ENCODE assay signal across 14 cellular contexts in genomic region chr7:50685445-50686070, GRCh38.
A peak's percentile ranks its signal among the peaks of the same experiment; 100 is the strongest.
DNase-seq lines count a peak whose midpoint lies in the region; ATAC-seq lines count a peak whose summit lies in the region.
"Had no signal": no experiment of that assay in that cellular context is flagged by ENCODE, and none has a peak within 500 bp of the region (broad histone marks: within the 10 kb centered on the region; RNA-seq: fewer than 3 reads in every experiment).

No MANE protein-coding gene starts in this region.

- intact Hi-C loops in Right ventricle myocardium superior (cut with DNase I) = loop anchor here (10.0 kb wide), 1 partner anchor 481 kb away; no protein-coding TSS in a partner anchor

- DNase-seq in DMS53 (lab: John Stamatoyannopoulos, UW) (peak; percentile 51), NCI-H446 (lab: John Stamatoyannopoulos, UW) (peak; percentile 31 to 77), Right ventricle myocardium superior (no peak), pons (ENCODE audit: low spot score) (peak; percentile 62), islet precursor cell (no peak)
- DNase-seq: activated CD4-positive, alpha-beta T cell treated with anti-CD3 and anti-CD28 coated beads, Interleukin-2, amount 10 ng/mL, durations not matched to agents 24 days and 14 days; H7; KG1; NCI-H1436 treated with DMSO at 0.1 percent for 48 hours; occipital lobe; stimulated activated CD4-positive, alpha-beta T cell treated with anti-CD3 and anti-CD28 coated beads, Interleukin-12 subunit alpha, Interleukin-12 subunit beta, amount 100 ng/mL, for 4 hours had no signal

- ATAC-seq in Right ventricle myocardium superior (ENCODE audit: poor library complexity) (peak; percentile 63), GM21825 (IDR thresholded peaks at IDR 0.05; ENCODE audit: unreplicated experiment) (no peak), HG02678 (IDR thresholded peaks at IDR 0.05; ENCODE audit: unreplicated experiment) (no peak), HG02759 (IDR thresholded peaks at IDR 0.05; ENCODE audit: unreplicated experiment) (no peak)

Comparison
In these comparisons a context has a peak if more than half of its experiments do, and no peak if none do; other contexts are left out.
1. DNase-seq: peak in DMS53 (single experiment), NCI-H446 (2 of 2) and pons (single experiment); none in Right ventricle myocardium superior (single experiment) and islet precursor cell (single experiment).